4 cellular contexts compared by ENCODE assay signal in genomic region chr7:131654249-131654558, GRCh38.
TF ChIP-seq lines count a peak whose summit lies in the region.

No MANE protein-coding gene starts in this region.

TF ChIP-seq in SK-N-SH, 30 proteins besides CTCF, POLR2A, EP300 and RAD21 (continues in another document):
- TF ChIP-seq JUND (IDR thresholded peaks at IDR 0.05) (no peak), FOXJ3 (CRISPR knock-in tag; IDR thresholded peaks at IDR 0.05) (no peak), TEAD4 (IDR thresholded peaks at IDR 0.05; ENCODE audit: borderline replicate concordance, insufficient read depth) (no peak), YY1 (IDR thresholded peaks at IDR 0.05; ENCODE audit: low read depth) (no peak), ZBTB33 (IDR thresholded peaks at IDR 0.05; ENCODE audit: borderline replicate concordance, low read depth) (no peak), REST (IDR thresholded peaks at IDR 0.05; ENCODE audit: low read depth, low read length) (no peak), RCOR1 (IDR thresholded peaks at IDR 0.05; ENCODE audit: low read length) (no peak), NRF1 (IDR thresholded peaks at IDR 0.05; ENCODE audit: low read depth, low read length) (no peak), GATA2 (CRISPR knock-in tag; IDR thresholded peaks at IDR 0.05) (no peak), GABPA (IDR thresholded peaks at IDR 0.05; ENCODE audit: low read depth) (no peak)

TF ChIP-seq in SK-N-SH treated with all-trans-retinoic acid at 6 μM for 48 hours, 23 proteins besides CTCF, POLR2A, EP300 and RAD21:
- TF ChIP-seq ZFP3 (CRISPR knock-in tag; IDR thresholded peaks at IDR 0.05), result no peak

TF ChIP-seq in IMR-90, 13 proteins besides CTCF, POLR2A, EP300 and RAD21:
- TF ChIP-seq FOS (IDR thresholded peaks at IDR 0.05; ENCODE audit: low read depth, low read length), result no peak
- no peak for TF ChIP-seq BHLHE40 (IDR thresholded peaks at IDR 0.05; ENCODE audit: low read depth, low read length)
- TF ChIP-seq ELK1 (IDR thresholded peaks at IDR 0.05; ENCODE audit: borderline replicate concordance, low read depth, low read length), result no peak
- TF ChIP-seq SMC3 (IDR thresholded peaks at IDR 0.05; ENCODE audit: low read depth, low read length), result no peak

TF ChIP-seq in H1, 55 proteins besides CTCF, POLR2A, EP300 and RAD21:
- no peak for TF ChIP-seq ASH2L (IDR thresholded peaks at IDR 0.05; ENCODE audit: low read length)
- no peak for TF ChIP-seq CBX5 (IDR thresholded peaks at IDR 0.05; ENCODE audit: low read depth, low read length)
- TF ChIP-seq RBBP5 (IDR thresholded peaks at IDR 0.05; ENCODE audit: borderline replicate concordance, low read depth, low read length), result no peak
- no peak for TF ChIP-seq BRCA1 (IDR thresholded peaks at IDR 0.05; ENCODE audit: low read depth, low read length)
- TF ChIP-seq JUND (IDR thresholded peaks at IDR 0.05; ENCODE audit: low read length), result no peak
- no peak for TF ChIP-seq CTBP2 (IDR thresholded peaks at IDR 0.05; ENCODE audit: borderline replicate concordance, insufficient read depth, insufficient read length, low read length)
- no peak for TF ChIP-seq GABPA (IDR thresholded peaks at IDR 0.05; ENCODE audit: borderline replicate concordance, insufficient read depth, low read length)
- TF ChIP-seq USF2 (IDR thresholded peaks at IDR 0.05; ENCODE audit: low read length), result no peak
- TF ChIP-seq SRF (IDR thresholded peaks at IDR 0.05; ENCODE audit: low read depth, low read length), result no peak
- TF ChIP-seq MAFK (IDR thresholded peaks at IDR 0.05; ENCODE audit: low read depth, low read length), result no peak
- TF ChIP-seq SIRT6 (IDR thresholded peaks at IDR 0.05; ENCODE audit: low read length), result no peak
- TF ChIP-seq ZNF274 (IDR thresholded peaks at IDR 0.05; ENCODE audit: borderline replicate concordance, extremely low read depth, low read length), result no peak
- TF ChIP-seq SP4 (IDR thresholded peaks at IDR 0.05; ENCODE audit: low read length), result no peak
- no peak for TF ChIP-seq KDM1A (IDR thresholded peaks at IDR 0.05; ENCODE audit: borderline replicate concordance, low read length)
- TF ChIP-seq CEBPB (IDR thresholded peaks at IDR 0.05; ENCODE audit: low read depth, low read length), result no peak
- no peak for TF ChIP-seq ATF2 (IDR thresholded peaks at IDR 0.05; ENCODE audit: low read length)
- no peak for TF ChIP-seq SP1 (IDR thresholded peaks at IDR 0.05; ENCODE audit: low read depth, low read length)
